Comparison of ENCODE assay signal across 8 cellular contexts in the genomic region with DNA sequence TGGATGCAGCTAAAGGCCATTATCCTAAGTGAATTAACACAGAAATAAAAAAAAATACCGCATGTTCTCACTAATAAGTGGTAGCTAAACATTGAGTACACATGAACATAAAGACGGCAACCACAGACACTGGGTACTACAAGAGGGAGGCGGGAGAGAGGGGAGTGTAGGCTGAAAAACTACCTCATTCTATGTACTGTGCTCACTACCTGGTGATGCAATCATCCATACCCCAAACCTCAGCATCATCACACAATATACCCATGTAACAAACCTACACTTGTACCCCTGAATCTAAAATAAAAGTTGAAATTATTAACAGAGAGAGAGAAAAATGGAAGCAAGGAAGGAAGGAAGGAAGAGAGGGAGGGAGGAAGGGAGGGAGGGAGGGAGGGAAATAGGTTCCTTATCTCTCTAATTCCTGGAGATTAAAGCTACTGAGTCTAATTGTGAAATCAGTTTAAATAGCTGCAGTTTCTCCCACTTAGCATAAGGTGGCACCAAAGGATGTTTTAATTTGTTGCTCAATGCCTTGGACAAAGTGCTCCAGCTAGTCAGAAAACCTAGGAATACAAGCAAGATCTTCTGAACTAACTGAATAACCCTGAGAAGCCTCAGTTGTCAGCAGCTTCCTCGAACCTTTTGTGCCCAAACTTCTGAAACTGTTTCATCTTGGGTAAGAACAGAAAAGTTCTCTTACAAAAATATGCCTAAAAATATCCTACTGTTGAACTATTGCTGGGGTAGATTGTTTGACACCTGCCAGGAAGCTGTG.
DNase-seq lines count a peak whose midpoint lies in the region; ATAC-seq and TF ChIP-seq lines count a peak whose summit lies in the region.

No MANE protein-coding gene starts in this region.

- TF ChIP-seq CTCF in GM13976 (IDR thresholded peaks at IDR 0.05; ENCODE audit: borderline replicate concordance, control extremely low read depth, extremely low read depth, insufficient read depth, missing control alignments): peak; percentile 74
- peak; percentile 49 for TF ChIP-seq CTCF in foreskin fibroblast (IDR thresholded peaks at IDR 0.05; ENCODE audit: low read depth, low read length)
- TF ChIP-seq CTCF in parathyroid adenoma (IDR thresholded peaks at IDR 0.05): peak; percentile 58

- H3K4me3 ChIP-seq in foreskin fibroblast (ENCODE audit: low read depth in 1 of 2, low read length in 2 of 2): no peak overlapping the region
- no peak overlapping the region for H3K4me3 ChIP-seq in parathyroid adenoma (ENCODE audit: low read depth, low read length)

- ATAC-seq in HG02938 (IDR thresholded peaks at IDR 0.05; ENCODE audit: unreplicated experiment): peak; percentile 40

- H3K79me2 ChIP-seq in parathyroid adenoma: no peaks in the 10 kb centered on the region

- DNase-seq in AG08396 (ENCODE audit: low spot score) (peak; percentile 60), GM13976 (ENCODE audit: low spot score) (peak; percentile 58), NCI-H187 (lab: John Stamatoyannopoulos, UW) (peak; percentile 15 to 20), SW480 (ENCODE audit: low spot score) (peak; percentile 75), foreskin fibroblast (peak; percentile 41 to 76)
- DNase-seq in stimulated activated CD4-positive, alpha-beta T cell treated with anti-CD3 and anti-CD28 coated beads, Interleukin-2, amount 100 ng/mL, for 48 hours: no peak

- no peak overlapping the region for H3K27ac ChIP-seq in parathyroid adenoma

- no peak overlapping the region for H2AFZ ChIP-seq in parathyroid adenoma

- in situ Hi-C loops in GM13976 (cut with MboI; ENCODE audit: low sequenced_read_pairs, unreplicated experiment): loop anchor here (25.0 kb wide), 2 partner anchors 398 to 673 kb away; no protein-coding TSS in a partner anchor

- no peak overlapping the region for H3K9ac ChIP-seq in parathyroid adenoma

- no peaks in the 10 kb centered on the region for H3K36me3 ChIP-seq in parathyroid adenoma (ENCODE audit: control insufficient read depth, insufficient read depth, low read length)

- H3K27me3 ChIP-seq in parathyroid adenoma (ENCODE audit: control insufficient read depth, insufficient read depth, low read length): no peaks in the 10 kb centered on the region

- H3K4me1 ChIP-seq in parathyroid adenoma: no peaks in the 10 kb centered on the region

- no peaks in the 10 kb centered on the region for H3K9me3 ChIP-seq in parathyroid adenoma (ENCODE audit: control insufficient read depth, low read length)

- no peak overlapping the region for H3K4me2 ChIP-seq in parathyroid adenoma (ENCODE audit: low read length)

Comparison
In these comparisons a context has a peak if more than half of its experiments do, and no peak if none do; other contexts are left out.
1. DNase-seq: peak in AG08396 (single experiment), GM13976 (single experiment), NCI-H187 (2 of 2), SW480 (single experiment) and foreskin fibroblast (2 of 2); none in stimulated activated CD4-positive, alpha-beta T cell treated with anti-CD3 and anti-CD28 coated beads, Interleukin-2, amount 100 ng/mL, for 48 hours (0 of 2).
2. Peak in every context shown above with its lines, with median percentiles within 50 percentile points of each other: CTCF ChIP-seq.